8 cellular contexts compared by ENCODE assay signal in genomic region chr7:127393370-127394058, GRCh38. TPM values are rescaled to one million over a fixed set of nuclear protein-coding genes. Genes with fewer than 3 reads are reported as not detected.
DNase-seq lines count a peak whose midpoint lies in the region; ATAC-seq and FAIRE-seq lines count a peak whose summit lies in the region.

No MANE protein-coding gene starts in this region.

- FAIRE-seq in small intestine (lab: Jason Lieb, UNC), result no peak

- H3K36me3 Mint-ChIP-seq in CD4-positive, alpha-beta memory T cell, result peaks cover 14 to 37% of the 10 kb centered on the region in 2 donors
- peaks cover 4% of the 10 kb centered on the region for H3K36me3 Mint-ChIP-seq in IgD-negative memory B cell
- H3K36me3 Mint-ChIP-seq in activated naive CD4-positive, alpha-beta T cell treated with anti-CD3 and anti-CD28 coated beads, Interleukin-2, amount 50 U/mL, for 72 hours, result peaks cover 22 to 31% of the 10 kb centered on the region in 2 donors

- H3K9me3 Mint-ChIP-seq in CD4-positive, alpha-beta memory T cell, result no peaks in the 10 kb centered on the region
- no peaks in the 10 kb centered on the region for H3K9me3 Mint-ChIP-seq in IgD-negative memory B cell
- H3K9me3 Mint-ChIP-seq in activated naive CD4-positive, alpha-beta T cell treated with anti-CD3 and anti-CD28 coated beads, Interleukin-2, amount 50 U/mL, for 72 hours, result peaks cover 0 to 9% of the 10 kb centered on the region in 2 donors

- WGBS in iPS DF 6.9 (ENCODE audit: insufficient coverage, insufficient read length), result no CpG with 5 or more reads among the region's 28 CpGs
- 7 to 15% (median 9%) methylated on average over 28 of the region's 28 CpGs for WGBS in small intestine, 3 donors

- no peaks in the 10 kb centered on the region for H3K9me3 ChIP-seq in CD4-positive, alpha-beta memory T cell (ENCODE audit: control insufficient read depth in 1 of 2, low read length in 2 of 2)
- H3K9me3 ChIP-seq in iPS DF 6.9 (ENCODE audit: control insufficient read depth, insufficient read depth, low read length) (no peaks in the 10 kb centered on the region), small intestine (ENCODE audit: control insufficient read depth, low read depth) (no peaks in the 10 kb centered on the region)

- POLR2A ChIA-PET in CD4-positive, alpha-beta memory T cell (lab: Charles Lee; ENCODE audit: partially characterized antibody), result interaction anchor here (1.4 to 4.1 kb wide), 13 partner anchors 10 to 192 kb away, joined by 4 to 81 read pairs (median 19); partner anchors contain the start of gene GCC1

- CTCF ChIA-PET in CD4-positive, alpha-beta memory T cell (lab: Charles Lee; ENCODE audit: partially characterized antibody), result interaction anchor here (0.9 to 4.6 kb wide), 5 partner anchors 10 to 55 kb away, joined by 3 to 38 read pairs (median 4); no protein-coding TSS in a partner anchor

- peaks cover 29 to 53% (median 37%) of the 10 kb centered on the region in 4 donors for H3K4me1 Mint-ChIP-seq in CD4-positive, alpha-beta memory T cell
- peaks cover 26 to 35% (median 34%) of the 10 kb centered on the region in 3 donors for H3K4me1 Mint-ChIP-seq in IgD-negative memory B cell

- H3K4me3 Mint-ChIP-seq in CD4-positive, alpha-beta memory T cell, result peak overlapping the region; percentile 90 to 99 (median 94)
- H3K4me3 Mint-ChIP-seq in IgD-negative memory B cell, result peak overlapping the region; percentile 93 to 99 (median 96)

- H3K36me3 ChIP-seq in CD4-positive, alpha-beta memory T cell (ENCODE audit: insufficient read depth, low read length), result peaks cover 5% of the 10 kb centered on the region
- H3K36me3 ChIP-seq in iPS DF 6.9 (ENCODE audit: control insufficient read depth, insufficient read depth, low read length), result no peaks in the 10 kb centered on the region; the same call in 1 of the 2 replicates
- no peaks in the 10 kb centered on the region for H3K36me3 ChIP-seq in small intestine (ENCODE audit: control insufficient read depth in 2 of 2, insufficient read depth in 2 of 2, low read length in 2 of 2)

- no peak for ATAC-seq in activated naive CD4-positive, alpha-beta T cell treated with anti-CD3 and anti-CD28 coated beads, Interleukin-2, amount 50 U/mL, for 72 hours
- ATAC-seq in GM18868 (IDR thresholded peaks at IDR 0.05; ENCODE audit: unreplicated experiment) (no peak), GM19351 (IDR thresholded peaks at IDR 0.05; ENCODE audit: unreplicated experiment) (no peak)

- peak overlapping the region; percentile 96 to 99 (median 97) for H3K27ac Mint-ChIP-seq in CD4-positive, alpha-beta memory T cell
- H3K27ac Mint-ChIP-seq in IgD-negative memory B cell, result peak overlapping the region; percentile 80 to 98 (median 96)
- H3K27ac Mint-ChIP-seq in activated naive CD4-positive, alpha-beta T cell treated with anti-CD3 and anti-CD28 coated beads, Interleukin-2, amount 50 U/mL, for 72 hours, result peak overlapping the region; percentile 92

- no peaks in the 10 kb centered on the region for H3K27me3 Mint-ChIP-seq in CD4-positive, alpha-beta memory T cell
- peaks cover 2% of the 10 kb centered on the region for H3K27me3 Mint-ChIP-seq in IgD-negative memory B cell

- peak overlapping the region; percentile 90 for H3K27ac ChIP-seq in CD4-positive, alpha-beta memory T cell (ENCODE audit: low read depth, low read length)
- no peak overlapping the region for H3K27ac ChIP-seq in iPS DF 6.9 (ENCODE audit: low read length)
- H3K27ac ChIP-seq in small intestine (ENCODE audit: low read depth in 1 of 2, low read length in 1 of 2), result peak overlapping the region; percentile 92 to 97

- intact Hi-C loops in CD4-positive, alpha-beta memory T cell (cut with micrococcal nuclease), result loop anchor here (2.0 to 5.0 kb wide), 4 partner anchors 46 to 141 kb away; partner anchors contain the start of gene GRM8

- H3K4me1 ChIP-seq in CD4-positive, alpha-beta memory T cell (ENCODE audit: insufficient read depth, low read length), result peaks cover 39% of the 10 kb centered on the region
- 0 out of 2 replicates have a peak, but pooled peaks cover 2% of the 10 kb centered on the region for H3K4me1 ChIP-seq in iPS DF 6.9 (ENCODE audit: control insufficient read depth, insufficient read depth, low read length)
- H3K4me1 ChIP-seq in small intestine (ENCODE audit: control insufficient read depth in 2 of 2, insufficient read depth in 1 of 2, low read depth in 1 of 2, low read length in 1 of 2), result peaks cover 0 to 2% of the 10 kb centered on the region in 2 donors

- H3K27me3 ChIP-seq in CD4-positive, alpha-beta memory T cell (ENCODE audit: insufficient read depth, low read length), result no peaks in the 10 kb centered on the region
- peaks cover 12% of the 10 kb centered on the region; the same call in 1 of the 2 replicates for H3K27me3 ChIP-seq in iPS DF 6.9 (ENCODE audit: control insufficient read depth, insufficient read depth, low read length)
- no peaks in the 10 kb centered on the region for H3K27me3 ChIP-seq in small intestine (ENCODE audit: control insufficient read depth in 2 of 2, insufficient read depth in 2 of 2, low read length in 2 of 2)

- H3K4me3 ChIP-seq in CD4-positive, alpha-beta memory T cell (ENCODE audit: low read length in 2 of 2), result peak overlapping the region; percentile 77 to 94
- H3K4me3 ChIP-seq in iPS DF 6.9 (ENCODE audit: low read length), result peak overlapping the region; percentile 82; the same call in 1 of the 2 replicates
- H3K4me3 ChIP-seq in small intestine (ENCODE audit: low read depth in 1 of 2, low read length in 2 of 2), result peak overlapping the region; percentile 90 to 92

- no peak for DNase-seq in CD4-positive, alpha-beta memory T cell
- DNase-seq in activated naive CD4-positive, alpha-beta T cell treated with anti-CD3 and anti-CD28 coated beads, Interleukin-2, amount 50 U/mL, for 72 hours (ENCODE audit: low spot score in 2 of 2), result peak in 1 of 2 donors; percentile 10
- DNase-seq in iPS DF 6.9 (ENCODE audit: low read depth, low spot score), result no peak
- DNase-seq in small intestine, result no peak
- DNase-seq in amniotic stem cell (lab: John Stamatoyannopoulos, UW), result no peak

RNA-seq across cellular contexts. Expression of gene ZNF800, which starts 1.0 kb away (rescaled TPM):
- 10 to 100 TPM; 61.3 to 63.3 TPM for total RNA-seq in CD4-positive, alpha-beta memory T cell
- polyA plus RNA-seq in CD4-positive, alpha-beta memory T cell, result 10 to 100 TPM; 25.6 to 59.4 TPM
- polyA plus RNA-seq in IgD-negative memory B cell, result 51.9 TPM
- total RNA-seq in activated naive CD4-positive, alpha-beta T cell treated with anti-CD3 and anti-CD28 coated beads, Interleukin-2, amount 50 U/mL, for 72 hours, result 10 to 100 TPM; 26.4 to 33.5 TPM
- 1 to 10 TPM; 6.2 to 8.5 (median 6.2) TPM for polyA plus RNA-seq in small intestine
